ENCODE assay signal across 17 cellular contexts in genomic region chr9:18568969-18569368, GRCh38.
A peak's percentile ranks its signal among the peaks of the same experiment; 100 is the strongest.
DNase-seq lines count a peak whose midpoint lies in the region; ATAC-seq and TF ChIP-seq lines count a peak whose summit lies in the region.
"Had no signal": no experiment of that assay in that cellular context is flagged by ENCODE, and none has a peak within 500 bp of the region (broad histone marks: within the 10 kb centered on the region; RNA-seq: fewer than 3 reads in every experiment).

No MANE protein-coding gene starts in this region.

- intact Hi-C loops in sciatic nerve (cut with DNase I), result no loop called here

- TF ChIP-seq CTCF in brain microvascular endothelial cell (IDR thresholded peaks at IDR 0.05; ENCODE audit: low read depth, low read length, missing control alignments), result no peak

- H3K4me3 ChIP-seq in brain microvascular endothelial cell (ENCODE audit: low read depth, low read length), result no peak overlapping the region
- H3K4me3 ChIP-seq: coronary artery had no signal

- peak; percentile 51 for ATAC-seq in sciatic nerve
- ATAC-seq in HG03097 (IDR thresholded peaks at IDR 0.05; ENCODE audit: low FRiP score, unreplicated experiment), result no peak
- ATAC-seq: activated T-cell treated with anti-CD3 and anti-CD28 coated beads, Interleukin-2, amount 50 U/mL, for 72 hours; T-helper 17 cell had no signal

- no peaks in the 10 kb centered on the region for H3K27me3 ChIP-seq in brain microvascular endothelial cell (replicated peaks)

- DNase-seq in DMS 273 (lab: John Stamatoyannopoulos, UW; ENCODE audit: unreplicated experiment), result peak; percentile 13
- DNase-seq in DMS 273 treated with DMSO at 0.1 percent for 48 hours (lab: John Stamatoyannopoulos, UW), result no peak
- DNase-seq in NCI-H2196 treated with DMSO at 0.1 percent for 48 hours (lab: John Stamatoyannopoulos, UW; ENCODE audit: unreplicated experiment), result peak; percentile 9
- peak; percentile 29 for DNase-seq in brain microvascular endothelial cell
- DNase-seq in sciatic nerve (ENCODE audit: low spot score), result no peak
- no peak for DNase-seq in NCI-H2029 (lab: John Stamatoyannopoulos, UW)
- no peak for DNase-seq in midbrain (lab: John Stamatoyannopoulos, UW)
- DNase-seq: activated CD4-positive, alpha-beta T cell treated with anti-CD3 and anti-CD28 coated beads, Interleukin-2, amount 10 ng/mL, durations not matched to agents 24 days and 14 days; activated T-cell treated with anti-CD3 and anti-CD28 coated beads, Interleukin-2, amount 50 U/mL, for 72 hours; amygdala; GOT3; NCI-H446; T-helper 17 cell had no signal

- in situ Hi-C loops in brain microvascular endothelial cell (cut with HindIII; ENCODE audit: low pct_ligation_motif_present, low sequenced_read_pairs), result no loop called here

- H3K36me3 ChIP-seq in brain microvascular endothelial cell (replicated peaks), result peaks cover 1% of the 10 kb centered on the region

- H3K27ac ChIP-seq in brain microvascular endothelial cell, result no peak overlapping the region
- H3K27ac ChIP-seq: 22Rv1, coronary artery, KMS-11 had no signal

Comparison
In these comparisons a context has a peak if more than half of its experiments do, and no peak if none do; other contexts are left out.
1. DNase-seq: peak in DMS 273 (single experiment), NCI-H2196 treated with DMSO at 0.1 percent for 48 hours (single experiment) and brain microvascular endothelial cell (single experiment); none in DMS 273 treated with DMSO at 0.1 percent for 48 hours (single experiment), sciatic nerve (single experiment), NCI-H2029 (single experiment) and midbrain (single experiment).